ENCODE assay signal across 8 cellular contexts in genomic region chr5:139543423-139543991, GRCh38. TPM values are rescaled to one million over a fixed set of nuclear protein-coding genes. Genes with fewer than 3 reads are reported as not detected.
DNase-seq lines count a peak whose midpoint lies in the region; ATAC-seq and FAIRE-seq lines count a peak whose summit lies in the region.

No MANE protein-coding gene starts in this region.

- FAIRE-seq in small intestine (lab: Jason Lieb, UNC) = no peak

- H3K27me3 ChIP-seq in iPS-15b (ENCODE audit: control insufficient read depth, insufficient read depth, low read length) (no peaks in the 10 kb centered on the region), small intestine (ENCODE audit: control insufficient read depth in 2 of 2, insufficient read depth in 2 of 2, low read length in 2 of 2) (no peaks in the 10 kb centered on the region)

- H3K4me3 ChIP-seq in iPS-15b (ENCODE audit: low read depth, low read length) (peak overlapping the region; percentile 31), small intestine (ENCODE audit: low read depth in 1 of 2, low read length in 2 of 2) (peak overlapping the region in 1 of 2 donors; percentile 28)

- H3K36me3 ChIP-seq in iPS-15b (ENCODE audit: control insufficient read depth, insufficient read depth, low read length) = no peaks in the 10 kb centered on the region
- H3K36me3 ChIP-seq in small intestine (ENCODE audit: control insufficient read depth in 2 of 2, insufficient read depth in 2 of 2, low read length in 2 of 2) = no peaks in the 10 kb centered on the region

- H3K27ac ChIP-seq in small intestine (ENCODE audit: low read depth in 1 of 2, low read length in 1 of 2) = peak overlapping the region in 1 of 2 donors; percentile 81

- no peaks in the 10 kb centered on the region for H3K4me1 ChIP-seq in iPS-15b (ENCODE audit: control insufficient read depth, insufficient read depth, low read length)
- H3K4me1 ChIP-seq in small intestine (ENCODE audit: control insufficient read depth in 2 of 2, insufficient read depth in 1 of 2, low read depth in 1 of 2, low read length in 1 of 2) = no peaks in the 10 kb centered on the region

- no peak overlapping the region for H3K9ac ChIP-seq in iPS-15b (ENCODE audit: low read depth, low read length)

- H3K9me3 ChIP-seq in iPS-15b (ENCODE audit: control insufficient read depth, insufficient read depth, low read length) = no peaks in the 10 kb centered on the region
- no peaks in the 10 kb centered on the region for H3K9me3 ChIP-seq in small intestine (ENCODE audit: control insufficient read depth, low read depth)

- WGBS in small intestine, 3 donors = 8 to 11% (median 10%) methylated on average over 24 of the region's 24 CpGs

- in situ Hi-C loops in SK-MEL-5 (cut with HindIII; ENCODE audit: low pct_unique_long_range_greater_than_20kb, low sequenced_read_pairs) = no loop called here

- peak; percentile 89 for ATAC-seq in GM18867 (IDR thresholded peaks at IDR 0.05; ENCODE audit: unreplicated experiment)
- ATAC-seq in HG02884 (IDR thresholded peaks at IDR 0.05; ENCODE audit: unreplicated experiment) = peak; percentile 98

- DNase-seq in SK-MEL-5 (ENCODE audit: low read depth, low spot score) = peak; percentile 43
- DNase-seq in amygdala (lab: John Stamatoyannopoulos, UW) = peak in 47 of 56 donors; percentile 2 to 74 (median 40)
- DNase-seq in small intestine = peak; percentile 54
- no peak for DNase-seq in cerebellar cortex (ENCODE audit: low spot score)
- no peak for DNase-seq in 8988T

RNA-seq across cellular contexts. Expression of gene UBE2D2, which starts 17.6 kb away (rescaled TPM):
- 57.4 and 70.7 TPM in 2 replicates for total RNA-seq in SK-MEL-5 (2014; rRNA removed; shearing (Covaris generic))
- polyA plus RNA-seq in SK-MEL-5 (2015; cell fraction: cytosol; rRNA removed) = 52.4 and 52.8 TPM in 2 replicates
- polyA plus RNA-seq in SK-MEL-5 (2015; cell fraction: nucleus; rRNA removed) = 14.9 and 16.5 TPM in 2 replicates
- polyA plus RNA-seq in small intestine = 10 to 100 TPM; 74.3 to 96.7 (median 93.9) TPM

Comparison
In these comparisons a context has a peak if more than half of its experiments do, and no peak if none do; other contexts are left out.
1. DNase-seq: peak in SK-MEL-5 (single experiment), amygdala (47 of 56) and small intestine (single experiment); none in cerebellar cortex (single experiment) and 8988T (single experiment).